8 cellular contexts compared by ENCODE assay signal in genomic region chr20:2207770-2208097, GRCh38.
DNase-seq lines count a peak whose midpoint lies in the region; ATAC-seq, FAIRE-seq and TF ChIP-seq lines count a peak whose summit lies in the region.

No MANE protein-coding gene starts in this region.

- H2BK5ac ChIP-seq in H9 (ENCODE audit: insufficient read length, low read length) = no peak overlapping the region

- SMC1A ChIA-PET in GM12878 (lab: Charles Lee; ENCODE audit: uncharacterized antibody, unreplicated experiment) = interaction anchor here (0.7 to 3.4 kb wide), 19 partner anchors 9 to 430 kb away, joined by 3 to 29 read pairs (median 3); no protein-coding TSS in a partner anchor

- peaks cover 16% of the 10 kb centered on the region for H3K4me1 ChIP-seq in ACC112 (ENCODE audit: control insufficient read depth, insufficient read depth, low read length, unreplicated experiment)
- no peaks in the 10 kb centered on the region for H3K4me1 ChIP-seq in H9 (ENCODE audit: insufficient read depth, low read length)
- H3K4me1 ChIP-seq in GM12878 (ENCODE audit: control insufficient read depth, insufficient read depth, low read length) = peaks cover 3% of the 10 kb centered on the region; the same call in 1 of the 2 replicates
- peaks cover 7 to 10% of the 10 kb centered on the region in 2 donors for H3K4me1 ChIP-seq in mucosa of rectum (ENCODE audit: control insufficient read depth in 2 of 2, insufficient read depth in 2 of 2, low read length in 2 of 2)

- H3K27ac Mint-ChIP-seq in H9 = no peak overlapping the region

- no peak for TF ChIP-seq POLR2A in GM12878 (IDR thresholded peaks at IDR 0.05; ENCODE audit: low read depth, low read length)

- H3K27me3 ChIP-seq in ACC112 (ENCODE audit: insufficient read depth, low read length) (peaks cover 4% of the 10 kb centered on the region; the same call in 1 of the 2 replicates), H9 (ENCODE audit: insufficient read depth, low read length) (no peaks in the 10 kb centered on the region; the same call in 1 of the 2 replicates), GM12878 (replicated peaks in 1 of 2; ENCODE audit: control insufficient read depth in 2 of 2, insufficient read depth in 2 of 2, low read length in 1 of 2) (no peaks in the 10 kb centered on the region; a peak in 2 of 4 replicates), mucosa of rectum (ENCODE audit: control insufficient read depth in 2 of 2, insufficient read depth in 2 of 2, low read length in 2 of 2) (peaks cover 4 to 7% of the 10 kb centered on the region in 2 donors)

- H4K20me1 ChIP-seq in H9 (ENCODE audit: control insufficient read depth, insufficient read depth, insufficient read length) = no peaks in the 10 kb centered on the region
- H4K20me1 ChIP-seq in GM12878 (ENCODE audit: control insufficient read depth, insufficient read depth) = no peaks in the 10 kb centered on the region

- H2BK12ac ChIP-seq in H9 (ENCODE audit: insufficient read length, low read depth, low read length) = peak overlapping the region; percentile 50

- H3K4ac ChIP-seq in H9 (ENCODE audit: low read depth, low read length) = no peak overlapping the region

- CTCF ChIA-PET in GM12878 (lab: Yijun Ruan, JAX) = interaction anchor here (0.7 to 4.1 kb wide), 37 partner anchors 9 to 442 kb away, joined by 3 to 78 read pairs (median 4); partner anchors contain the start of gene SNRPB

- TF ChIP-seq CTCF in H9 (conservative IDR thresholded peaks at IDR 0.05) = no peak; the same call in 2 of the 3 replicates
- TF ChIP-seq CTCF in GM12878 (IDR thresholded peaks at IDR 0.05 in 2 of 3, conservative IDR thresholded peaks at IDR 0.05 in 1 of 3; ENCODE audit: control insufficient read depth in 2 of 3, extremely low read depth in 1 of 3, insufficient read depth in 1 of 3, low read depth in 3 of 3, low read length in 3 of 3) = no peak

- ATAC-seq in GM12878 = no peak
- no peak for ATAC-seq in GM18511 (IDR thresholded peaks at IDR 0.05; ENCODE audit: unreplicated experiment)

- H3K4me3 ChIP-seq in ACC112 (ENCODE audit: low read depth, low read length) (peak overlapping the region; percentile 83), GM12878 (peak overlapping the region; percentile 63), mucosa of rectum (ENCODE audit: low read length in 2 of 2) (peak overlapping the region; percentile 69 to 76)

- no peaks in the 10 kb centered on the region for H3K79me2 ChIP-seq in ACC112 (ENCODE audit: control insufficient read depth, insufficient read depth, low read length, unreplicated experiment)
- no peaks in the 10 kb centered on the region for H3K79me2 ChIP-seq in H9 (ENCODE audit: insufficient read depth, low read length)
- H3K79me2 ChIP-seq in GM12878 (ENCODE audit: control insufficient read depth, insufficient read depth, low read length) = no peaks in the 10 kb centered on the region

- H2AFZ ChIP-seq in ACC112 (ENCODE audit: low read length, unreplicated experiment) = peak overlapping the region; percentile 98
- no peak overlapping the region for H2AFZ ChIP-seq in H9 (ENCODE audit: low read length)
- H2AFZ ChIP-seq in GM12878 (ENCODE audit: control insufficient read depth, low read depth, low read length) = peak overlapping the region; percentile 89

- H3K4me2 ChIP-seq in H9 (ENCODE audit: insufficient read depth, insufficient read length, low read length) = peak overlapping the region; percentile 83
- peak overlapping the region; percentile 99 for H3K4me2 ChIP-seq in GM12878 (ENCODE audit: control insufficient read depth, insufficient read depth)

- no TSS peak for BruUV-seq in GM12878 (replicated peaks; lab: Mats Ljungman, UMichigan)

- no peak overlapping the region for H2BK120ac ChIP-seq in H9 (ENCODE audit: low read depth, low read length, poor library complexity, severe bottlenecking)

- no peaks in the 10 kb centered on the region for H3K36me3 Mint-ChIP-seq in H9 (ENCODE audit: insufficient read depth in 1 of 3, low read depth in 3 of 3)

- no CpG with 5 or more reads among the region's 17 CpGs for WGBS in H9 (ENCODE audit: extremely low coverage, insufficient read length, low lambda C conversion rate)
- 0% methylated on average over 14 of the region's 17 CpGs for WGBS in GM12878 (ENCODE audit: insufficient coverage, insufficient replicate concordance, low lambda C conversion rate, missing lambda C conversion rate)

- no peaks in the 10 kb centered on the region for H3K4me1 Mint-ChIP-seq in H9

- no peak for TF ChIP-seq EP300 in GM12878 (IDR thresholded peaks at IDR 0.05; ENCODE audit: borderline replicate concordance in 1 of 2, control insufficient read depth in 1 of 2, low read depth in 2 of 2, low read length in 2 of 2)

- POLR2A ChIA-PET in GM12878 (lab: Charles Lee) = interaction anchor here (0.6 to 1.1 kb wide), 2 partner anchors 263 to 338 kb away, joined by 4 read pairs; partner anchors contain the start of gene SNRPB

- H3K23ac ChIP-seq in H9 (ENCODE audit: insufficient read length, low read depth, low read length) = no peak overlapping the region

- RAD21 ChIA-PET in GM12878 (lab: Charles Lee; ENCODE audit: unreplicated experiment) = interaction anchor here (0.6 to 3.6 kb wide), 19 partner anchors 10 to 439 kb away, joined by 3 to 27 read pairs (median 4); partner anchors contain the start of gene SNRPB

- H2BK15ac ChIP-seq in H9 (ENCODE audit: low read depth, low read length) = peak overlapping the region; percentile 93; the same call in 1 of the 2 replicates

- H3K79me1 ChIP-seq in H9 (ENCODE audit: insufficient read depth, low read depth, low read length, poor library complexity, severe bottlenecking) = no peaks in the 10 kb centered on the region

- no peak overlapping the region for H3T11ph ChIP-seq in H9 (ENCODE audit: low read length)

- intact Hi-C loops in GM12878 (cut with micrococcal nuclease; ENCODE audit: unreplicated experiment) = loop anchor here (1.0 to 5.0 kb wide), 2 partner anchors 140 to 245 kb away; no protein-coding TSS in a partner anchor

- no peaks in the 10 kb centered on the region for H3K9me3 Mint-ChIP-seq in H9

- no peak overlapping the region for H3K56ac ChIP-seq in H9 (ENCODE audit: insufficient read length, low read depth, low read length)

- DNase-seq in H9 = no peak
- DNase-seq in GM12878 (ENCODE audit: low read depth, low spot score) = no peak
- no peak for DNase-seq in NCI-H2107 treated with DMSO at 0.1 percent for 48 hours (lab: John Stamatoyannopoulos, UW; ENCODE audit: unreplicated experiment)
- no peak for DNase-seq in dedifferentiated amniotic fluid mesenchymal stem cell (ENCODE audit: extremely low spot score)
- no peak for DNase-seq in NCI-H2227 (lab: John Stamatoyannopoulos, UW; ENCODE audit: unreplicated experiment)

- no peak for FAIRE-seq in GM12878 (lab: Jason Lieb, UNC)

- TF ChIP-seq RAD21 in GM12878 (IDR thresholded peaks at IDR 0.05; ENCODE audit: insufficient read depth, low read depth, low read length) = no peak

- H3K27ac ChIP-seq in ACC112 (ENCODE audit: low read depth, low read length) (no peak overlapping the region), H9 (ENCODE audit: insufficient read length, low read depth, low read length) (no peak overlapping the region), GM12878 (ENCODE audit: control insufficient read depth, insufficient read depth) (no peak overlapping the region), mucosa of rectum (ENCODE audit: low read depth in 2 of 2, low read length in 2 of 2) (no peak overlapping the region)

- peak overlapping the region; percentile 93 for H3K14ac ChIP-seq in H9 (ENCODE audit: insufficient read depth, low read length)

- peaks cover 12% of the 10 kb centered on the region for H3K23me2 ChIP-seq in H9 (ENCODE audit: insufficient read length, low read depth, low read length, poor library complexity, severe bottlenecking)

- peak overlapping the region; percentile 82 for H3K18ac ChIP-seq in H9 (ENCODE audit: insufficient read length, low read depth, low read length)

- no peak overlapping the region for H4K5ac ChIP-seq in H9 (ENCODE audit: insufficient read length, low read depth, low read length)

- no peak overlapping the region for H2BK20ac ChIP-seq in H9 (ENCODE audit: low read depth, low read length, poor library complexity, severe bottlenecking)

- H3K9ac ChIP-seq in H9 (ENCODE audit: extremely low read depth, insufficient read length, low read length) (no peak overlapping the region), GM12878 (ENCODE audit: control insufficient read depth, insufficient read depth, low read length) (peak overlapping the region; percentile 51), mucosa of rectum (ENCODE audit: low read depth in 1 of 2, low read length in 2 of 2) (peak overlapping the region in 1 of 2 donors; percentile 61)

- no peak overlapping the region for H4K91ac ChIP-seq in H9 (ENCODE audit: insufficient read length, low read depth, low read length)

- in situ Hi-C loops in GM12878 (cut with MboI) = no loop called here

- H4K8ac ChIP-seq in H9 (replicated peaks; ENCODE audit: insufficient read length, low read depth, low read length) = no peak overlapping the region

- H2AK5ac ChIP-seq in H9 (ENCODE audit: insufficient read length, low read length) = no peak overlapping the region

- H3K4me3 Mint-ChIP-seq in H9 = peak overlapping the region; percentile 77 to 83

- peaks cover 78% of the 10 kb centered on the region for H3K27me3 Mint-ChIP-seq in H9 (ENCODE audit: low read depth)

- H3K36me3 ChIP-seq in ACC112 (ENCODE audit: insufficient read depth, low read length) (no peaks in the 10 kb centered on the region), GM12878 (ENCODE audit: control insufficient read depth in 2 of 2, insufficient read depth in 2 of 2, low read length in 1 of 2) (no peaks in the 10 kb centered on the region), mucosa of rectum (ENCODE audit: control insufficient read depth in 2 of 2, insufficient read depth in 2 of 2, low read length in 2 of 2) (no peaks in the 10 kb centered on the region)

- H3K9me3 ChIP-seq in H9 (ENCODE audit: control insufficient read depth, low read depth, low read length) (no peaks in the 10 kb centered on the region), GM12878 (replicated peaks; ENCODE audit: control insufficient read depth, insufficient read depth, low read length) (no peaks in the 10 kb centered on the region), mucosa of rectum (ENCODE audit: control insufficient read depth in 2 of 2, low read length in 2 of 2) (no peaks in the 10 kb centered on the region)

TF ChIP-seq in GM12878, 131 proteins besides CTCF, POLR2A, EP300 and RAD21:
- TF ChIP-seq STAT1 (conservative IDR thresholded peaks at IDR 0.05) (no peak), ZBED1 (IDR thresholded peaks at IDR 0.05; ENCODE audit: borderline replicate concordance) (no peak), DPF2 (IDR thresholded peaks at IDR 0.05) (peak; percentile 3; the same call in 1 of the 2 replicates), ZNF217 (IDR thresholded peaks at IDR 0.05) (0 out of 2 replicates have a peak, but pooled peaks have one; percentile 0)
